20 cellular contexts compared by ENCODE assay signal in the genomic region with DNA sequence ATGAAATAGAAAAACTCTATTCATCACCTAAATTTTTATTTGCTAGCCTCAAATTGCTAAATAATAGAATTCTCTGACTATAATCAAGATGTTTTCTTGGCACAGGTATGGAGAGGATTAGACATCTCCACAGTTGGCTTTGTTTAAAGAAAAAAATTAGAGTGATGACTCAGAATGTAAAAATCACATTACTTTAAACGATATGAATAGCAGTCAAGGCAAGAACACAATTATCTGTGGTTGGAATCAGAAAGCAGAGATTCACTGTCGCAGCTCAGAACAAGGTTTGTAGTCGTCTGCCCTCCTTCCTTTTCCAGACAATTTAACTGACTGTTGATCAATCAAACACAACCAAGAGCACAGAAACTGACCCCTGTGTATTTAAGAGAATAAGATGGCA. TPM values are rescaled to one million over a fixed set of nuclear protein-coding genes. Genes with fewer than 3 reads are reported as not detected.
DNase-seq lines count a peak whose midpoint lies in the region; ATAC-seq, FAIRE-seq and TF ChIP-seq lines count a peak whose summit lies in the region.
"Had no signal": no experiment of that assay in that cellular context is flagged by ENCODE, and none has a peak within 500 bp of the region (broad histone marks: within the 10 kb centered on the region; RNA-seq: fewer than 3 reads in every experiment).

No MANE protein-coding gene starts in this region.

- no peak for FAIRE-seq in bronchial epithelial cell (lab: Jason Lieb, UNC)
- FAIRE-seq: HepG2, RCC 7860 had no signal

- no peaks in the 10 kb centered on the region for H3K9me3 Mint-ChIP-seq in mesothelial cell of epicardium
- H3K9me3 Mint-ChIP-seq: activated naive CD4-positive, alpha-beta T cell treated with anti-CD3 and anti-CD28 coated beads, Interleukin-2, amount 50 U/mL, for 72 hours; nephron had no signal

- H3K27me3 Mint-ChIP-seq in mesothelial cell of epicardium (ENCODE audit: low read depth): no peaks in the 10 kb centered on the region

- peaks cover 16% of the 10 kb centered on the region for H3K4me1 Mint-ChIP-seq in mesothelial cell of epicardium

- peak overlapping the region; percentile 43 for H3K27ac Mint-ChIP-seq in mesothelial cell of epicardium
- H3K27ac Mint-ChIP-seq: activated naive CD4-positive, alpha-beta T cell treated with anti-CD3 and anti-CD28 coated beads, Interleukin-2, amount 50 U/mL, for 72 hours; nephron had no signal

- no peaks in the 10 kb centered on the region for H3K36me3 ChIP-seq in bronchial epithelial cell (ENCODE audit: control insufficient read depth, insufficient read depth, low read length)
- H3K36me3 ChIP-seq: right atrium auricular region had no signal

- no peak overlapping the region for H3K4me3 ChIP-seq in AG10803 (ENCODE audit: low read length)
- H3K4me3 ChIP-seq in bronchial epithelial cell (ENCODE audit: low read depth, low read length): no peak overlapping the region
- H3K4me3 ChIP-seq: lung, right atrium auricular region had no signal

- TF ChIP-seq CTCF in AG10803 (conservative IDR thresholded peaks at IDR 0.05; ENCODE audit: low read length): no peak
- TF ChIP-seq CTCF in bronchial epithelial cell (IDR thresholded peaks at IDR 0.05; ENCODE audit: insufficient read depth, low read length, severe bottlenecking): no peak
- no peak for TF ChIP-seq CTCF in mesothelial cell of epicardium (IDR thresholded peaks at IDR 0.05; ENCODE audit: unreplicated experiment)

- H3K4me3 Mint-ChIP-seq in mesothelial cell of epicardium: no peak overlapping the region
- H3K4me3 Mint-ChIP-seq: nephron had no signal

- DNase-seq in AG10803 (ENCODE audit: low read depth) (peak; percentile 65), LHCN-M2 (ENCODE audit: low read depth) (peak; percentile 57), bronchial epithelial cell (ENCODE audit: low read depth) (peak; percentile 35), mesothelial cell of epicardium (ENCODE audit: low spot score in 2 of 2, unreplicated experiment in 2 of 2) (no peak), NCI-H187 treated with DMSO at 0.1 percent for 48 hours (lab: John Stamatoyannopoulos, UW) (no peak), middle frontal gyrus (ENCODE audit: extremely low spot score, low spot score) (no peak), ureter (ENCODE audit: low spot score) (no peak)
- DNase-seq: activated CD4-positive, alpha-beta T cell treated with anti-CD3 and anti-CD28 coated beads, Interleukin-2, amount 50 U/mL, for 4 hours; activated T-cell treated with anti-CD3 and anti-CD28 coated beads, Interleukin-2, amount 50 U/mL, for 1 hour; central memory CD4-positive, alpha-beta T cell; glutamatergic neuron; NCI-H2081 treated with DMSO at 0.1 percent for 48 hours had no signal

- H3K27me3 ChIP-seq in bronchial epithelial cell (ENCODE audit: control insufficient read depth, insufficient read depth, low read length): no peaks in the 10 kb centered on the region
- H3K27me3 ChIP-seq: right atrium auricular region had no signal

- ATAC-seq in HG03521 (IDR thresholded peaks at IDR 0.05; ENCODE audit: unreplicated experiment): no peak
- ATAC-seq: activated naive CD4-positive, alpha-beta T cell treated with anti-CD3 and anti-CD28 coated beads, Interleukin-2, amount 50 U/mL, for 72 hours; HepG2 had no signal

- no peaks in the 10 kb centered on the region for H3K36me3 Mint-ChIP-seq in mesothelial cell of epicardium
- H3K36me3 Mint-ChIP-seq: activated naive CD4-positive, alpha-beta T cell treated with anti-CD3 and anti-CD28 coated beads, Interleukin-2, amount 50 U/mL, for 72 hours had no signal

RNA-seq across cellular contexts. Expression of a gene that starts 32.2 kb away (rescaled TPM):
- not detected in 2 replicates for total RNA-seq in LHCN-M2 (2014; rRNA removed)
- not detected for polyA plus RNA-seq in LHCN-M2 (2012)
- not detected in 2 replicates for total RNA-seq in bronchial epithelial cell
- total RNA-seq in mesothelial cell of epicardium: not detected in 3 replicates
- total RNA-seq in ureter: not detected
- total RNA-seq: activated naive CD4-positive, alpha-beta T cell treated with anti-CD3 and anti-CD28 coated beads, Interleukin-2, amount 50 U/mL, for 72 hours; HepG2; right atrium auricular region; subcutaneous adipose tissue had no signal
- polyA plus RNA-seq: HepG2, lung had no signal

Comparison
In these comparisons a context has a peak if more than half of its experiments do, and no peak if none do; other contexts are left out.
1. DNase-seq: peak in AG10803 (single experiment), LHCN-M2 (single experiment) and bronchial epithelial cell (single experiment); none in mesothelial cell of epicardium (0 of 2), NCI-H187 treated with DMSO at 0.1 percent for 48 hours (single experiment), middle frontal gyrus (single experiment) and ureter (single experiment).